In the genomic region with DNA sequence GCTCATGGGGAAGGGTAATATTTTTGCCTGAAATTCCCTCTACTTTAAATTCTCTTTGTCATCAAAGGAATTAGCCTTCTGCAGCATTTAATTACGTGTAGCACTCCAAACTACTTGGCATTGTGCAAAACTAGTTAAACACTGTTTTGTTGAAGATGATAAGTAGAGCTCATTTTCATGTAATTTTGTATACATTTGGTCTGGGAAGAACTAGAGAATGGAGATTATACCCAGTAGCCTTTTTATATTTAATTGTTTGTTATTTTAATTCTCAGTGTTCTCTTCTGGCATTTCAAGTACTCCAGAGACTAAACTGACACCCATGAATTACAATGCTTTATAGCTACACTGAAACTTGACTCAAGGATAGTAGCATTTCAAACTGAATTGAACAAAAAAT, we compare ENCODE assay signal across 6 cellular contexts.
"Had no signal": no experiment of that assay in that cellular context is flagged by ENCODE, and none has a peak within 500 bp of the region (broad histone marks: within the 10 kb centered on the region; RNA-seq: fewer than 3 reads in every experiment).

No MANE protein-coding gene starts in this region.

- DNase-seq: GM23248, GOT3, H7, H9, HCEC 1CT, HFFc6 had no signal
